8 cellular contexts compared by ENCODE assay signal in the genomic region with DNA sequence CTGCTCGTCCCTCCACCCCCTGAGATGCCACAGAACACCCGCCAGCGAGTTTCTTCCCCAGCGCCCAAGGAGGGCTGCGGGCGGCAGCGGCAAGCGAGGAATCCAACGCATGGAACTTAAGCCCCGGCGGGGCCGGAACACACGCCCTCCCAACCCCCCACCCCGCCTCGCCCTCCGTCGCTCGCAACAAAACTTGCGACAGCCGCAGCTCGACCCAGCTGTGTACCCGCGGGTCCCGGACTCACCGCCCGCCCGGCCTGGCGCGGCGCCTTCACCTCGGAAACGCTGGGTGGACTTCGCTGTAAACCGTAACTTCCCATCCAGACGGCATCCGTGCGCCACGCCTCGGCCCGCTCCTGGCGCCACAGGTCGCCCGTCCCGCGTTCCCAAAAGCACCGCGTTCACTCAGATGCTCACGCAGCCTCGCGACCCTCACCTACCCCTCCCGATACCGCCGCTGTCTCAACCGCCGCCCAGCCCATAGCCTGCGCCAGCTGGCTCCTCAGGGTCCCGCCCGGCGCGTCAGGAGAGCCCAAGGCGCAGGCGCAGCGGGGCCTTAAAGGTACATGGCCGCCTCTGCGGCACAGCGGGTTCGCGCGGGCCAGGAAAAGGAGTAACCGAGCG. TPM values are rescaled to one million over a fixed set of nuclear protein-coding genes. Genes with fewer than 3 reads are reported as not detected.
DNase-seq lines count a peak whose midpoint lies in the region; ATAC-seq and TF ChIP-seq lines count a peak whose summit lies in the region.
"Not testable (repeated sequence)": the region's sequence is repeated elsewhere in the genome, so short reads cannot be mapped to it uniquely, and the experiment has no call there.

A gene with protein sequence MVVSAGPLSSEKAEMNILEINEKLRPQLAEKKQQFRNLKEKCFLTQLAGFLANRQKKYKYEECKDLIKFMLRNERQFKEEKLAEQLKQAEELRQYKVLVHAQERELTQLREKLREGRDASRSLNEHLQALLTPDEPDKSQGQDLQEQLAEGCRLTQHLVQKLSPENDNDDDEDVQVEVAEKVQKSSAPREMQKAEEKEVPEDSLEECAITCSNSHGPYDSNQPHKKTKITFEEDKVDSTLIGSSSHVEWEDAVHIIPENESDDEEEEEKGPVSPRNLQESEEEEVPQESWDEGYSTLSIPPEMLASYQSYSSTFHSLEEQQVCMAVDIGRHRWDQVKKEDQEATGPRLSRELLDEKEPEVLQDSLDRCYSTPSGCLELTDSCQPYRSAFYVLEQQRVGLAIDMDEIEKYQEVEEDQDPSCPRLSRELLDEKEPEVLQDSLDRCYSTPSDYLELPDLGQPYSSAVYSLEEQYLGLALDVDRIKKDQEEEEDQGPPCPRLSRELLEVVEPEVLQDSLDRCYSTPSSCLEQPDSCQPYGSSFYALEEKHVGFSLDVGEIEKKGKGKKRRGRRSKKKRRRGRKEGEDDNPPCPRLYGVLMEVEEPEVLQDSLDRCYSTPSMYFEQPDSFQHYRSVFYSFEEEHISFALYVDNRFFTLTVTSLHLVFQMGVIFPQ (minus strand): TSS at position 534 of the 624 bp plus-strand sequence. CDS start 21,666 bp downstream, outside the sequence.

- TF ChIP-seq CTCF in A673 (conservative IDR thresholded peaks at IDR 0.05; ENCODE audit: low read depth, low read length) = not testable (repeated sequence)

- CTCF ChIA-PET in A673 (lab: Charles Lee) = not testable (repeated sequence)

- POLR2A ChIA-PET in A673 (lab: Charles Lee; ENCODE audit: low non-redundant PET) = not testable (repeated sequence)

- not testable (repeated sequence) for H3K9me3 ChIP-seq in A673 (ENCODE audit: low read depth, low read length, poor library complexity, severe bottlenecking)

- BruUV-seq in A673 (replicated peaks; lab: Mats Ljungman, UMichigan) = not testable (repeated sequence)

- DNase-seq in A673 (ENCODE audit: low spot score) = peak; percentile 72
- peak; percentile 79 for DNase-seq in NCI-H526 treated with DMSO at 0.1 percent for 48 hours (lab: John Stamatoyannopoulos, UW)
- peak; percentile 80 for DNase-seq in activated CD8-positive, alpha-beta memory T cell treated with anti-CD3 and anti-CD28 coated beads for 24 hours
- peak; percentile 62 for DNase-seq in dermis blood vessel endothelial cell
- peak; percentile 84 for DNase-seq in left lobe of liver (ENCODE audit: low spot score)
- DNase-seq in stimulated activated CD4-positive, alpha-beta T cell treated with anti-CD3 and anti-CD28 coated beads, Interleukin-15, amount 100 ng/mL, for 1 hour (ENCODE audit: low read depth in 1 of 2, low spot score in 1 of 2) = peak; percentile 48 to 55

- H3K27ac ChIP-seq in A673 (ENCODE audit: low read depth, low read length, poor library complexity, severe bottlenecking) = not testable (repeated sequence)

- ATAC-seq in GM19324 (IDR thresholded peaks at IDR 0.05; ENCODE audit: low FRiP score, unreplicated experiment) = peak; percentile 97
- peak; percentile 94 for ATAC-seq in HG03175 (IDR thresholded peaks at IDR 0.05; ENCODE audit: unreplicated experiment)
- peak; percentile 98 for ATAC-seq in left lobe of liver

- not testable (repeated sequence) for H3K27me3 ChIP-seq in A673 (replicated peaks; ENCODE audit: insufficient read depth, low read depth, low read length, poor library complexity)

- H3K4me1 ChIP-seq in A673 (ENCODE audit: insufficient read depth, low read length, poor library complexity, severe bottlenecking) = not testable (repeated sequence)

- H3K36me3 ChIP-seq in A673 (ENCODE audit: insufficient read depth, low read length, poor library complexity, severe bottlenecking) = not testable (repeated sequence)

- peak within 1 kb of the TSS; percentile 53 for H3K4me3 ChIP-seq in A673 (ENCODE audit: low read depth, low read length, poor library complexity, severe bottlenecking)

- intact Hi-C loops in A673 (cut with micrococcal nuclease; ENCODE audit: unreplicated experiment) = not testable (repeated sequence)

RNA-seq across cellular contexts. Expression of the gene that starts here (rescaled TPM):
- total RNA-seq in A673 (2021) (33.9 and 37.0 TPM in 2 replicates), dermis blood vessel endothelial cell (33.2 and 45.3 TPM in 2 replicates), left lobe of liver (40.1 TPM)
